ENCODE assay signal across 9 cellular contexts in genomic region chr14:91367173-91368171, GRCh38. TPM values are rescaled to one million over a fixed set of nuclear protein-coding genes. Genes with fewer than 3 reads are reported as not detected.
DNase-seq lines count a peak whose midpoint lies in the region; ATAC-seq and TF ChIP-seq lines count a peak whose summit lies in the region.
"Had no signal": no experiment of that assay in that cellular context is flagged by ENCODE, and none has a peak within 500 bp of the region (broad histone marks: within the 10 kb centered on the region; RNA-seq: fewer than 3 reads in every experiment).

No MANE protein-coding gene starts in this region.

- peak; percentile 17 for ATAC-seq in Right ventricle myocardium inferior
- peak; percentile 69 for ATAC-seq in HG02840 (IDR thresholded peaks at IDR 0.05; ENCODE audit: low FRiP score, unreplicated experiment)
- ATAC-seq in naive thymus-derived CD4-positive, alpha-beta T cell, result peak; percentile 86
- ATAC-seq: foreskin keratinocyte had no signal

- H3K9me3 Mint-ChIP-seq in activated naive CD4-positive, alpha-beta T cell treated with anti-CD3 and anti-CD28 coated beads, Interleukin-2, amount 10 ng/mL, durations not matched to agents 7 days and 5 days, result no peaks in the 10 kb centered on the region
- H3K9me3 Mint-ChIP-seq in naive thymus-derived CD4-positive, alpha-beta T cell, result no peaks in the 10 kb centered on the region

- peak overlapping the region; percentile 24 for H3K4me3 Mint-ChIP-seq in activated naive CD4-positive, alpha-beta T cell treated with anti-CD3 and anti-CD28 coated beads, Interleukin-2, amount 10 ng/mL, durations not matched to agents 7 days and 5 days
- H3K4me3 Mint-ChIP-seq in naive thymus-derived CD4-positive, alpha-beta T cell, result peak overlapping the region; percentile 69 to 89 (median 82)

- no peak for DNase-seq in Right ventricle myocardium inferior (ENCODE audit: missing footprints)
- DNase-seq in right atrium auricular region (ENCODE audit: low spot score), result no peak
- peak; percentile 35 for DNase-seq in NCI-H510A treated with DMSO at 0.1 percent for 48 hours (lab: John Stamatoyannopoulos, UW)
- peak; percentile 65 for DNase-seq in activated naive CD4-positive, alpha-beta T cell treated with anti-CD3 and anti-CD28 coated beads, Interleukin-2, amount 10 ng/mL, durations not matched to agents 7 days and 5 days
- DNase-seq in naive thymus-derived CD4-positive, alpha-beta T cell, result peak in 8 of 9 donors; percentile 40 to 90 (median 60)
- DNase-seq in iPS-NIHi11 (ENCODE audit: low spot score), result no peak
- no peak for DNase-seq in ovary

- no peaks in the 10 kb centered on the region for H3K27me3 Mint-ChIP-seq in activated naive CD4-positive, alpha-beta T cell treated with anti-CD3 and anti-CD28 coated beads, Interleukin-2, amount 10 ng/mL, durations not matched to agents 7 days and 5 days
- no peaks in the 10 kb centered on the region for H3K27me3 Mint-ChIP-seq in naive thymus-derived CD4-positive, alpha-beta T cell

- peaks cover 22% of the 10 kb centered on the region for H3K36me3 Mint-ChIP-seq in activated naive CD4-positive, alpha-beta T cell treated with anti-CD3 and anti-CD28 coated beads, Interleukin-2, amount 10 ng/mL, durations not matched to agents 7 days and 5 days
- peaks cover 0 to 2% (median 0%) of the 10 kb centered on the region in 5 donors for H3K36me3 Mint-ChIP-seq in naive thymus-derived CD4-positive, alpha-beta T cell

- H3K4me1 ChIP-seq in right atrium auricular region (peaks cover 0 to 28% of the 10 kb centered on the region in 2 donors), ovary (ENCODE audit: insufficient read depth) (no peaks in the 10 kb centered on the region)
- H3K4me1 ChIP-seq in naive thymus-derived CD4-positive, alpha-beta T cell (ENCODE audit: control insufficient read depth in 2 of 2, insufficient read depth in 2 of 2, low read length in 2 of 2), result peaks cover 86 to 88% of the 10 kb centered on the region in 2 donors

- TF ChIP-seq EP300 in ovary (IDR thresholded peaks at IDR 0.05), result no peak

- CTCF ChIA-PET in activated naive CD4-positive, alpha-beta T cell treated with anti-CD3 and anti-CD28 coated beads, Interleukin-2, amount 10 ng/mL, durations not matched to agents 7 days and 5 days (lab: Charles Lee), result interaction anchor here (1.1 to 3.2 kb wide), 3 partner anchors 13 to 44 kb away, joined by 4 to 12 read pairs (median 5); no protein-coding TSS in a partner anchor
- CTCF ChIA-PET in naive thymus-derived CD4-positive, alpha-beta T cell (lab: Charles Lee), result interaction anchor here (0.6 to 1.6 kb wide), 4 partner anchors 10 to 53 kb away, joined by 3 to 5 read pairs (median 4); no protein-coding TSS in a partner anchor

- no peaks in the 10 kb centered on the region for H3K27me3 ChIP-seq in right atrium auricular region
- no peaks in the 10 kb centered on the region for H3K27me3 ChIP-seq in naive thymus-derived CD4-positive, alpha-beta T cell (ENCODE audit: control insufficient read depth in 2 of 2, insufficient read depth in 2 of 2, low read length in 2 of 2)
- no peaks in the 10 kb centered on the region for H3K27me3 ChIP-seq in ovary
- H3K27me3 ChIP-seq: foreskin keratinocyte had no signal

- H3K36me3 ChIP-seq in right atrium auricular region (no peaks in the 10 kb centered on the region), ovary (no peaks in the 10 kb centered on the region)
- H3K36me3 ChIP-seq in naive thymus-derived CD4-positive, alpha-beta T cell (ENCODE audit: control insufficient read depth in 2 of 3, insufficient read depth in 3 of 3, low read length in 3 of 3), result no peaks in the 10 kb centered on the region

- H3K27ac Mint-ChIP-seq in activated naive CD4-positive, alpha-beta T cell treated with anti-CD3 and anti-CD28 coated beads, Interleukin-2, amount 10 ng/mL, durations not matched to agents 7 days and 5 days, result peak overlapping the region; percentile 57
- peak overlapping the region; percentile 71 to 97 (median 93) for H3K27ac Mint-ChIP-seq in naive thymus-derived CD4-positive, alpha-beta T cell

- H3K9me3 ChIP-seq in right atrium auricular region (no peaks in the 10 kb centered on the region), ovary (no peaks in the 10 kb centered on the region)
- H3K9me3 ChIP-seq in naive thymus-derived CD4-positive, alpha-beta T cell (ENCODE audit: control insufficient read depth in 2 of 3, low read length in 3 of 3), result no peaks in the 10 kb centered on the region

- H3K4me3 ChIP-seq in right atrium auricular region (no peak overlapping the region), ovary (no peak overlapping the region)
- peak overlapping the region; percentile 23 for H3K4me3 ChIP-seq in naive thymus-derived CD4-positive, alpha-beta T cell (ENCODE audit: low read length)

- H3K27ac ChIP-seq in right atrium auricular region (no peak overlapping the region), ovary (no peak overlapping the region)
- H3K27ac ChIP-seq in naive thymus-derived CD4-positive, alpha-beta T cell (ENCODE audit: low read depth, low read length), result peak overlapping the region; percentile 80
- H3K27ac ChIP-seq: foreskin keratinocyte had no signal

- POLR2A ChIA-PET in naive thymus-derived CD4-positive, alpha-beta T cell (lab: Charles Lee), result interaction anchor here (0.9 to 2.6 kb wide), 6 partner anchors 13 to 49 kb away, joined by 3 to 13 read pairs (median 6); no protein-coding TSS in a partner anchor

- 74 to 77% (median 75%) methylated on average over 22 of the region's 22 CpGs for WGBS in ovary, 3 donors

- TF ChIP-seq CTCF in right atrium auricular region (IDR thresholded peaks at IDR 0.05) (no peak), ovary (IDR thresholded peaks at IDR 0.05) (no peak)

- TF ChIP-seq POLR2A in ovary (IDR thresholded peaks at IDR 0.05), result no peak

- intact Hi-C loops in Right ventricle myocardium inferior (cut with DNase I) (loop anchor here (10.0 kb wide), 1 partner anchor 47 kb away; the partner anchor contains the start of gene CCDC88C), ovary (cut with DNase I) (no loop called here)
- intact Hi-C loops in naive thymus-derived CD4-positive, alpha-beta T cell (cut with micrococcal nuclease), result loop anchor here (1.0 to 2.0 kb wide), 5 partner anchors 8 to 51 kb away; no protein-coding TSS in a partner anchor

- H3K4me1 Mint-ChIP-seq in activated naive CD4-positive, alpha-beta T cell treated with anti-CD3 and anti-CD28 coated beads, Interleukin-2, amount 10 ng/mL, durations not matched to agents 7 days and 5 days, result peaks cover 83% of the 10 kb centered on the region
- H3K4me1 Mint-ChIP-seq in naive thymus-derived CD4-positive, alpha-beta T cell, result peaks cover 65 to 97% (median 87%) of the 10 kb centered on the region in 7 donors

RNA-seq across cellular contexts. Expression of gene CCDC88C, which starts 50.1 kb away (rescaled TPM):
- total RNA-seq in Right ventricle myocardium inferior (3.6 TPM), right atrium auricular region (1 to 10 TPM; 4.0 to 4.4 TPM), ovary (10 to 100 TPM in 1 of 7 donors, 1 to 10 TPM in 6; 2.0 to 17.7 (median 5.1) TPM)
- total RNA-seq in naive thymus-derived CD4-positive, alpha-beta T cell, result 100 to 1,000 TPM; 189 to 324 (median 277) TPM
- polyA plus RNA-seq in naive thymus-derived CD4-positive, alpha-beta T cell, result 10 to 100 TPM; 23.6 to 44.9 TPM
- polyA plus RNA-seq in ovary, result 1 to 10 TPM; 2.3 to 3.1 TPM

Comparison
In these comparisons a context has a peak if more than half of its experiments do, and no peak if none do; other contexts are left out.
1. ATAC-seq: peak in every context shown above with its lines; median percentile 86 in naive thymus-derived CD4-positive, alpha-beta T cell; 69 in HG02840; 17 in Right ventricle myocardium inferior.
2. DNase-seq: peak in NCI-H510A treated with DMSO at 0.1 percent for 48 hours (single experiment), activated naive CD4-positive, alpha-beta T cell treated with anti-CD3 and anti-CD28 coated beads, Interleukin-2, amount 10 ng/mL, durations not matched to agents 7 days and 5 days (single experiment) and naive thymus-derived CD4-positive, alpha-beta T cell (8 of 9); none in Right ventricle myocardium inferior (single experiment), right atrium auricular region (single experiment), iPS-NIHi11 (single experiment) and ovary (0 of 5).
3. RNA of gene CCDC88C, which starts 50.1 kb away (total RNA-seq): 189 to 324 TPM in naive thymus-derived CD4-positive, alpha-beta T cell; 2.0 to 17.7 TPM in ovary, 4.0 to 4.4 TPM in right atrium auricular region and 3.6 TPM in Right ventricle myocardium inferior (single experiment); every median in the first group is over 10 times any median in the second.
4. intact Hi-C loops: an anchor here in Right ventricle myocardium inferior (10.0 kb wide) and naive thymus-derived CD4-positive, alpha-beta T cell (1.0 to 2.0 kb wide); none called in ovary.